ENCODE assay signal across 17 cellular contexts in genomic region chr7:130982651-130983050, GRCh38.
DNase-seq lines count a peak whose midpoint lies in the region; ATAC-seq and TF ChIP-seq lines count a peak whose summit lies in the region.
"Had no signal": no experiment of that assay in that cellular context is flagged by ENCODE, and none has a peak within 500 bp of the region (broad histone marks: within the 10 kb centered on the region; RNA-seq: fewer than 3 reads in every experiment).

No MANE protein-coding gene starts in this region.

- H3K27ac Mint-ChIP-seq in CD4-positive, alpha-beta T cell: no peak overlapping the region
- H3K27ac Mint-ChIP-seq in effector memory CD8-positive, alpha-beta T cell: no peak overlapping the region
- H3K27ac Mint-ChIP-seq in activated T-cell treated with anti-CD3 and anti-CD28 coated beads, Interleukin-2, amount 50 U/mL, for 24 hours: no peak overlapping the region
- H3K27ac Mint-ChIP-seq: activated CD8-positive, alpha-beta T cell treated with anti-CD3 and anti-CD28 coated beads for 36 hours had no signal

- H3K36me3 ChIP-seq in OCI-LY7 (ENCODE audit: insufficient read depth, low read length) (peaks cover 32% of the 10 kb centered on the region), gastrocnemius medialis (peaks cover 0 to 37% of the 10 kb centered on the region in 2 donors), left lung (peaks cover 0 to 10% of the 10 kb centered on the region in 2 donors)
- H3K36me3 ChIP-seq: BLaER1, SJCRH30 had no signal

- H3K4me3 Mint-ChIP-seq in CD4-positive, alpha-beta T cell: no peak overlapping the region
- H3K4me3 Mint-ChIP-seq in effector memory CD8-positive, alpha-beta T cell: no peak overlapping the region
- H3K4me3 Mint-ChIP-seq in activated T-cell treated with anti-CD3 and anti-CD28 coated beads, Interleukin-2, amount 50 U/mL, for 24 hours: no peak overlapping the region
- H3K4me3 Mint-ChIP-seq: activated CD8-positive, alpha-beta T cell treated with anti-CD3 and anti-CD28 coated beads for 36 hours had no signal

- intact Hi-C loops in CD4-positive, alpha-beta T cell (cut with DNase I, micrococcal nuclease): loop anchor here (1.0 to 10.0 kb wide), 3 partner anchors 24 to 52 kb away; no protein-coding TSS in a partner anchor
- intact Hi-C loops in OCI-LY7 (cut with micrococcal nuclease; ENCODE audit: unreplicated experiment): loop anchor here (2.0 to 10.0 kb wide), 4 partner anchors 58 to 442 kb away; no protein-coding TSS in a partner anchor
- intact Hi-C loops in gastrocnemius medialis (cut with DNase I; ENCODE audit: low total_unique reads): loop anchor here (5.0 kb wide), 1 partner anchor 50 kb away; no protein-coding TSS in a partner anchor
- intact Hi-C loops in left lung (cut with DNase I): no loop called here

- no TSS peak for BruUV-seq in OCI-LY7 (replicated peaks; lab: Mats Ljungman, UMichigan)

- H3K9me2 ChIP-seq in OCI-LY7 (ENCODE audit: insufficient read depth, low read length): no peaks in the 10 kb centered on the region

- CTCF ChIA-PET in CD4-positive, alpha-beta T cell (lab: Charles Lee): interaction anchor here (0.9 to 2.2 kb wide), 29 partner anchors 7 to 356 kb away, joined by 3 to 18 read pairs (median 4); no protein-coding TSS in a partner anchor
- CTCF ChIA-PET in OCI-LY7 (lab: Charles Lee; ENCODE audit: unreplicated experiment): interaction anchor here (0.7 to 2.3 kb wide), 6 partner anchors 12 to 85 kb away, joined by 3 to 10 read pairs (median 6); no protein-coding TSS in a partner anchor

- H3K36me3 Mint-ChIP-seq in CD4-positive, alpha-beta T cell (ENCODE audit: low read depth): peaks cover 41% of the 10 kb centered on the region
- peaks cover 49% of the 10 kb centered on the region for H3K36me3 Mint-ChIP-seq in effector memory CD8-positive, alpha-beta T cell (ENCODE audit: insufficient read depth)
- peaks cover 46% of the 10 kb centered on the region for H3K36me3 Mint-ChIP-seq in activated T-cell treated with anti-CD3 and anti-CD28 coated beads, Interleukin-2, amount 50 U/mL, for 24 hours (ENCODE audit: low read depth)

- peak; percentile 27 for ATAC-seq in CD4-positive, alpha-beta T cell (ENCODE audit: poor library complexity)
- peak; percentile 35 for ATAC-seq in effector memory CD8-positive, alpha-beta T cell (replicated peaks)
- ATAC-seq in gastrocnemius medialis: no peak
- ATAC-seq in left lung: no peak
- ATAC-seq in HG03571 (IDR thresholded peaks at IDR 0.05; ENCODE audit: unreplicated experiment): no peak

- no peaks in the 10 kb centered on the region for H4K20me1 ChIP-seq in OCI-LY7 (ENCODE audit: insufficient read depth, low read length)

- H3K27me3 Mint-ChIP-seq in CD4-positive, alpha-beta T cell: no peaks in the 10 kb centered on the region
- H3K27me3 Mint-ChIP-seq in effector memory CD8-positive, alpha-beta T cell: no peaks in the 10 kb centered on the region
- no peaks in the 10 kb centered on the region for H3K27me3 Mint-ChIP-seq in activated T-cell treated with anti-CD3 and anti-CD28 coated beads, Interleukin-2, amount 50 U/mL, for 24 hours
- H3K27me3 Mint-ChIP-seq: activated CD8-positive, alpha-beta T cell treated with anti-CD3 and anti-CD28 coated beads for 36 hours had no signal

- peak overlapping the region; percentile 1 for H3K27ac ChIP-seq in CD4-positive, alpha-beta T cell (ENCODE audit: low read depth, low read length)
- peak overlapping the region; percentile 16 for H3K27ac ChIP-seq in OCI-LY7 (ENCODE audit: low read depth, low read length, poor library complexity, severe bottlenecking)
- H3K27ac ChIP-seq in gastrocnemius medialis: peak overlapping the region; percentile 4 to 47 (median 34)
- H3K27ac ChIP-seq in left lung: peak overlapping the region in 1 of 2 donors; percentile 21
- H3K27ac ChIP-seq: BLaER1, SJCRH30 had no signal

- no peak for TF ChIP-seq POLR2A in gastrocnemius medialis (IDR thresholded peaks at IDR 0.05)

- H3K9me3 ChIP-seq in CD4-positive, alpha-beta T cell (ENCODE audit: control insufficient read depth, low read length): no peaks in the 10 kb centered on the region
- H3K9me3 ChIP-seq in OCI-LY7 (ENCODE audit: low read length) (no peaks in the 10 kb centered on the region), gastrocnemius medialis (no peaks in the 10 kb centered on the region), left lung (no peaks in the 10 kb centered on the region)
- H3K9me3 ChIP-seq: BLaER1, body of pancreas, SJCRH30 had no signal

- in situ Hi-C loops in gastrocnemius medialis (cut with MboI; ENCODE audit: low sequenced_read_pairs in 4 of 4): no loop called here

- H3K4me3 ChIP-seq in OCI-LY7 (ENCODE audit: low read depth, low read length, poor library complexity, severe bottlenecking) (no peak overlapping the region), gastrocnemius medialis (no peak overlapping the region), left lung (no peak overlapping the region)
- H3K4me3 ChIP-seq: BLaER1, body of pancreas, SJCRH30 had no signal

- no peaks in the 10 kb centered on the region for H3K9me3 Mint-ChIP-seq in CD4-positive, alpha-beta T cell
- H3K9me3 Mint-ChIP-seq in effector memory CD8-positive, alpha-beta T cell: no peaks in the 10 kb centered on the region
- no peaks in the 10 kb centered on the region for H3K9me3 Mint-ChIP-seq in activated T-cell treated with anti-CD3 and anti-CD28 coated beads, Interleukin-2, amount 50 U/mL, for 24 hours
- H3K9me3 Mint-ChIP-seq: activated CD8-positive, alpha-beta T cell treated with anti-CD3 and anti-CD28 coated beads for 36 hours had no signal

- TF ChIP-seq CTCF in CD4-positive, alpha-beta T cell (IDR thresholded peaks at IDR 0.05): no peak
- no peak for TF ChIP-seq CTCF in OCI-LY7 (conservative IDR thresholded peaks at IDR 0.05; ENCODE audit: low read length)
- TF ChIP-seq CTCF in gastrocnemius medialis (IDR thresholded peaks at IDR 0.05 in 4 of 5, conservative IDR thresholded peaks at IDR 0.05 in 1 of 5): no peak
- no peak for TF ChIP-seq CTCF in left lung (IDR thresholded peaks at IDR 0.05)

- H3K4me1 ChIP-seq in OCI-LY7 (ENCODE audit: insufficient read depth, low read length, poor library complexity, severe bottlenecking) (peaks cover 3% of the 10 kb centered on the region), gastrocnemius medialis (peaks cover 52 to 54% of the 10 kb centered on the region in 2 donors), left lung (peaks cover 25 to 49% of the 10 kb centered on the region in 2 donors)
- H3K4me1 ChIP-seq: BLaER1, SJCRH30 had no signal

- H3K79me2 ChIP-seq in OCI-LY7 (ENCODE audit: insufficient read depth, low read depth, low read length): no peaks in the 10 kb centered on the region

- no peak overlapping the region for H2AFZ ChIP-seq in OCI-LY7 (ENCODE audit: low read length)

- DNase-seq in CD4-positive, alpha-beta T cell: no peak
- DNase-seq in OCI-LY7 (ENCODE audit: low spot score) (no peak), gastrocnemius medialis (no peak), left lung (no peak), RKO (ENCODE audit: low spot score) (no peak)
- no peak for DNase-seq in effector memory CD8-positive, alpha-beta T cell
- DNase-seq in activated T-cell treated with anti-CD3 and anti-CD28 coated beads, Interleukin-2, amount 50 U/mL, for 24 hours: no peak
- DNase-seq: activated CD4-positive, alpha-beta T cell treated with anti-CD3 and anti-CD28 coated beads for 1 hour; activated CD8-positive, alpha-beta T cell treated with anti-CD3 and anti-CD28 coated beads for 36 hours; activated gamma-delta T cell; body of pancreas; NCI-H446; stimulated activated CD4-positive, alpha-beta T cell treated with anti-CD3 and anti-CD28 coated beads, Interleukin-1b, Interleukin-23, amount 100 ng/mL, for 48 hours; substantia nigra had no signal

- H3K27me3 ChIP-seq in CD4-positive, alpha-beta T cell (ENCODE audit: control insufficient read depth, insufficient read depth, low read length): no peaks in the 10 kb centered on the region
- H3K27me3 ChIP-seq in gastrocnemius medialis: no peaks in the 10 kb centered on the region
- no peaks in the 10 kb centered on the region for H3K27me3 ChIP-seq in left lung
- H3K27me3 ChIP-seq: BLaER1, body of pancreas, SJCRH30 had no signal

- H3K4me1 Mint-ChIP-seq in CD4-positive, alpha-beta T cell (ENCODE audit: low read depth): peaks cover 10% of the 10 kb centered on the region
- peaks cover 40 to 54% of the 10 kb centered on the region in 2 donors for H3K4me1 Mint-ChIP-seq in effector memory CD8-positive, alpha-beta T cell (ENCODE audit: low read depth in 2 of 2)
- peaks cover 60% of the 10 kb centered on the region for H3K4me1 Mint-ChIP-seq in activated T-cell treated with anti-CD3 and anti-CD28 coated beads, Interleukin-2, amount 50 U/mL, for 24 hours (ENCODE audit: low read depth)

- H3K4me2 ChIP-seq in OCI-LY7 (ENCODE audit: low read length): no peak overlapping the region
- H3K4me2 ChIP-seq: BLaER1 had no signal

- POLR2A ChIA-PET in CD4-positive, alpha-beta T cell (lab: Charles Lee): interaction anchor here (0.7 to 2.4 kb wide), 17 partner anchors 12 to 127 kb away, joined by 3 to 11 read pairs (median 4); no protein-coding TSS in a partner anchor
- POLR2A ChIA-PET in OCI-LY7 (lab: Charles Lee): interaction anchor here (1.2 to 1.5 kb wide), 4 partner anchors 21 to 444 kb away, joined by 3 to 6 read pairs (median 4); no protein-coding TSS in a partner anchor

Comparison
In these comparisons a context has a peak if more than half of its experiments do, and no peak if none do; other contexts are left out.
1. ATAC-seq: peak in CD4-positive, alpha-beta T cell (single experiment) and effector memory CD8-positive, alpha-beta T cell (single experiment); none in gastrocnemius medialis (0 of 2), left lung (single experiment) and HG03571 (single experiment).
2. intact Hi-C loops: an anchor here in CD4-positive, alpha-beta T cell (1.0 to 10.0 kb wide), OCI-LY7 (2.0 to 10.0 kb wide) and gastrocnemius medialis (5.0 kb wide); none called in left lung.